In the genomic region with DNA sequence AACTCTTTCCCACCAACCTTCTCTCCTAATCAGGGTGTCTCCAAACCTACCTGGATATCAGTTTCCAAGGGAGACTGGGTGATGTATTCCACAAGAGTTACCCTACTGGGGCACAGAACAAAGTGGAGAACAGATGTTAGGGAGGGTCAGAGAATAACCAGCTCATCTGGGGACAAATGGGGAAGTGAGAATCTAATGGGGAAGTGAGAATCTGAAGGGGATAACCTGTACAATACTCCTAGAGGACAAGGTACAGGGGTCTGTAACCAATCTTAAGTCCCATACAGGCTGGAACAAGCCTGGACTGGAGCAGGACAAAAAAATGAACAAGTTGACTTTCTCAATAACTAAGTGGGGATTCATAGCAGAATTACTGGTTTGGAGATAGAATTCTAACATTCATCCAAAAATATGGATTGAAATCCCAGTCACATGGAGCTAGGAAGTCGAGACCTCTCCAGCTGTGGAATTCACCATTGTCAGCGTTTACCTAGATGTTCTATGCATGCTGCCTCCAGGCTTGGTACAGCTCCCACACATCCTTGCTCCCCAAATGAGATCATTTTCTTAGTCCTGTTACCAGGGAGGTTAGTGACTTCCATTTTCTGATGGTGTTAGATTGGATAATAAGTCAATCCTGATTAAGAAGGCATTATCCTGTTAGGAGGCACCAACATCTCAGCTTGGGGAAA, we compare ENCODE assay signal across 10 cellular contexts.
DNase-seq lines count a peak whose midpoint lies in the region; ATAC-seq lines count a peak whose summit lies in the region.
"Had no signal": no experiment of that assay in that cellular context is flagged by ENCODE, and none has a peak within 500 bp of the region (broad histone marks: within the 10 kb centered on the region; RNA-seq: fewer than 3 reads in every experiment).

No MANE protein-coding gene starts in this region.

- no peak overlapping the region for H3K27ac ChIP-seq in BLaER1 treated with 17β-estradiol and CSF1 and Interleukin-3, amounts not matched to agents 10 nM and 100 nM
- H3K27ac ChIP-seq in aorta (ENCODE audit: low read depth in 1 of 2, low read length in 2 of 2) = no peak overlapping the region
- H3K27ac ChIP-seq: lower lobe of right lung, sigmoid colon had no signal

- H3K4me2 ChIP-seq in BLaER1 treated with 17β-estradiol and CSF1 and Interleukin-3, amounts not matched to agents 10 nM and 100 nM = peak overlapping the region in 7 of 11 experiments; percentile 1 to 38 (median 17); a peak in 8 of 22 replicates

- peaks cover 3 to 11% (median 9%) of the 10 kb centered on the region in 10 experiments; a peak in 13 of 20 replicates for H3K4me1 ChIP-seq in BLaER1 treated with 17β-estradiol and CSF1 and Interleukin-3, amounts not matched to agents 10 nM and 100 nM
- H3K4me1 ChIP-seq in aorta (ENCODE audit: control insufficient read depth in 1 of 2, insufficient read depth in 2 of 2, low read length in 2 of 2) = no peaks in the 10 kb centered on the region
- H3K4me1 ChIP-seq: sigmoid colon had no signal

- H3K9me3 ChIP-seq in BLaER1 treated with 17β-estradiol and CSF1 and Interleukin-3, amounts not matched to agents 10 nM and 100 nM (replicated peaks in 1 of 11) = no peaks in the 10 kb centered on the region; a peak in 1 of 22 replicates
- peaks cover 5% of the 10 kb centered on the region for H3K9me3 ChIP-seq in aorta (ENCODE audit: control insufficient read depth, low read length)
- H3K9me3 ChIP-seq: lower lobe of right lung, sigmoid colon had no signal

- H3K4me3 ChIP-seq in BLaER1 treated with 17β-estradiol and CSF1 and Interleukin-3, amounts not matched to agents 10 nM and 100 nM = no peak overlapping the region
- no peak overlapping the region for H3K4me3 ChIP-seq in aorta (ENCODE audit: low read length in 2 of 2)
- H3K4me3 ChIP-seq: lower lobe of right lung, sigmoid colon had no signal

- ATAC-seq in HG02852 (IDR thresholded peaks at IDR 0.05; ENCODE audit: unreplicated experiment) = peak; percentile 98
- ATAC-seq in aorta (ENCODE audit: low FRiP score) = no peak

- H3K27me3 ChIP-seq in BLaER1 treated with 17β-estradiol and CSF1 and Interleukin-3, amounts not matched to agents 10 nM and 100 nM = no peaks in the 10 kb centered on the region
- H3K27me3 ChIP-seq in aorta (ENCODE audit: control insufficient read depth in 1 of 2, insufficient read depth in 2 of 2, low read length in 1 of 2) = no peaks in the 10 kb centered on the region
- H3K27me3 ChIP-seq: sigmoid colon had no signal

- no peaks in the 10 kb centered on the region for H3K36me3 ChIP-seq in BLaER1 treated with 17β-estradiol and CSF1 and Interleukin-3, amounts not matched to agents 10 nM and 100 nM
- no peaks in the 10 kb centered on the region for H3K36me3 ChIP-seq in aorta (ENCODE audit: control insufficient read depth in 1 of 2, insufficient read depth in 2 of 2, low read length in 1 of 2)
- H3K36me3 ChIP-seq: lower lobe of right lung, sigmoid colon had no signal

- H3K9ac ChIP-seq in BLaER1 treated with 17β-estradiol and CSF1 and Interleukin-3, amounts not matched to agents 10 nM and 100 nM = no peak overlapping the region

- DNase-seq in GM19240 (ENCODE audit: insufficient read length, low spot score) (peak; percentile 57), KBM-7 (peak; percentile 41), cerebellar cortex (ENCODE audit: low spot score) (no peak), aorta (no peak), DMS 273 (lab: John Stamatoyannopoulos, UW; ENCODE audit: unreplicated experiment) (no peak)
- DNase-seq in activated effector memory CD4-positive, alpha-beta T cell treated with anti-CD3 and anti-CD28 coated beads, Interleukin-2, amount 50 U/mL, for 16 hours = no peak
- DNase-seq: lower lobe of right lung, sigmoid colon had no signal

- H4K20me1 ChIP-seq in BLaER1 treated with 17β-estradiol and CSF1 and Interleukin-3, amounts not matched to agents 10 nM and 100 nM = no peaks in the 10 kb centered on the region

- 71 to 84% methylated on average over 2 of the region's 2 CpGs for WGBS in aorta, 2 donors

- in situ Hi-C loops in KBM-7 (cut with MboI; ENCODE audit: low pct_unique_long_range_greater_than_20kb, low sequenced_read_pairs) = no loop called here

- intact Hi-C loops in aorta (cut with DNase I) = no loop called here

Comparison
In these comparisons a context has a peak if more than half of its experiments do, and no peak if none do; other contexts are left out.
1. DNase-seq: peak in GM19240 (single experiment) and KBM-7 (single experiment); none in cerebellar cortex (single experiment), aorta (0 of 2), DMS 273 (single experiment) and activated effector memory CD4-positive, alpha-beta T cell treated with anti-CD3 and anti-CD28 coated beads, Interleukin-2, amount 50 U/mL, for 16 hours (single experiment).